1 cellular context compared by ENCODE assay signal in genomic region chr12:120445911-120446909, GRCh38.
TF ChIP-seq lines count a peak whose summit lies in the region.

A gene with protein sequence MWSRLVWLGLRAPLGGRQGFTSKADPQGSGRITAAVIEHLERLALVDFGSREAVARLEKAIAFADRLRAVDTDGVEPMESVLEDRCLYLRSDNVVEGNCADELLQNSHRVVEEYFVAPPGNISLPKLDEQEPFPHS (plus strand): TSS chr12:120446444. CDS start chr12:120446481, 37 bp downstream.
Gene TRIAP1, minus strand, starts transcription at chr12:120446384. Its CDS starts 12 bp downstream, at chr12:120446372.

TF ChIP-seq in K562, 482 proteins besides CTCF, POLR2A, EP300 and RAD21 (continued from another document and continues in another):
- TF ChIP-seq ZBTB33 (CRISPR knock-in tag; IDR thresholded peaks at IDR 0.05) (peak; percentile 62), FOXM1 (IDR thresholded peaks at IDR 0.05; ENCODE audit: low read depth) (no peak), FOXM1 (CRISPR knock-in tag; IDR thresholded peaks at IDR 0.05; ENCODE audit: low read depth) (peak; percentile 85; the same call in 1 of the 2 replicates), FOXA3 (CRISPR knock-in tag; conservative IDR thresholded peaks at IDR 0.05 in 1 of 2, IDR thresholded peaks at IDR 0.05 in 1 of 2) (peak in 1 of 2 experiments; percentile 71; a peak in 2 of 4 replicates), NRF1 (conservative IDR thresholded peaks at IDR 0.05 in 1 of 2, IDR thresholded peaks at IDR 0.05 in 1 of 2) (peak; percentile 69 to 75), KAT8 (IDR thresholded peaks at IDR 0.05; ENCODE audit: low read depth) (0 out of 2 replicates have a peak, but pooled peaks have one; percentile 21), MYC (IDR thresholded peaks at IDR 0.05; ENCODE audit: low read depth, low read length) (peak; percentile 97), MYC (CRISPR knock-in tag; IDR thresholded peaks at IDR 0.05; ENCODE audit: borderline replicate concordance, low read depth) (peak; percentile 93), NFIC (IDR thresholded peaks at IDR 0.05) (peak; percentile 72), ZNF3 (CRISPR knock-in tag; IDR thresholded peaks at IDR 0.05) (no peak), TGIF2 (CRISPR knock-in tag; IDR thresholded peaks at IDR 0.05) (no peak; the same call in 1 of the 2 replicates), NKRF (IDR thresholded peaks at IDR 0.05; ENCODE audit: borderline replicate concordance) (peak; percentile 96), ZNF41 (CRISPR knock-in tag; conservative IDR thresholded peaks at IDR 0.05) (no peak), JUNB (CRISPR knock-in tag; conservative IDR thresholded peaks at IDR 0.05) (no peak), PHF20 (IDR thresholded peaks at IDR 0.05; ENCODE audit: partially characterized antibody) (peak; percentile 100), TEAD1 (CRISPR knock-in tag; IDR thresholded peaks at IDR 0.05) (peak in 1 of 2 experiments; percentile 95; a peak in 2 of 4 replicates), MTA3 (IDR thresholded peaks at IDR 0.05; ENCODE audit: borderline replicate concordance) (peak; percentile 76; the same call in 1 of the 2 replicates), ETS1 (conservative IDR thresholded peaks at IDR 0.05; ENCODE audit: control insufficient read depth, low read depth, low read length) (peak; percentile 86), ZNF12 (CRISPR knock-in tag; IDR thresholded peaks at IDR 0.05) (peak; percentile 81; the same call in 1 of the 2 replicates), CSDE1 (IDR thresholded peaks at IDR 0.05) (peak in 1 of 2 experiments; percentile 95; a peak in 2 of 4 replicates), ZFP30 (CRISPR knock-in tag; IDR thresholded peaks at IDR 0.05; ENCODE audit: borderline replicate concordance) (no peak), FOXK1 (CRISPR knock-in tag; IDR thresholded peaks at IDR 0.05; ENCODE audit: borderline replicate concordance) (peak; percentile 94; the same call in 1 of the 2 replicates), HNRNPLL (IDR thresholded peaks at IDR 0.05; ENCODE audit: low read depth, low read length, poor library complexity, severe bottlenecking) (peak; percentile 58), FOSL1 (tag; conservative IDR thresholded peaks at IDR 0.05) (peak; percentile 35; the same call in 1 of the 2 replicates), NCOA2 (IDR thresholded peaks at IDR 0.05; ENCODE audit: partially characterized antibody in 2 of 2) (peak in 1 of 2 experiments; percentile 95), EZH2 (IDR thresholded peaks at IDR 0.05; ENCODE audit: borderline replicate concordance, low read depth, low read length) (no peak), ZBTB8A (IDR thresholded peaks at IDR 0.05; ENCODE audit: partially characterized antibody) (no peak), TRIM24 (IDR thresholded peaks at IDR 0.05) (peak in 1 of 2 experiments; percentile 42; a peak in 2 of 4 replicates), ESRRA (IDR thresholded peaks at IDR 0.05; ENCODE audit: borderline replicate concordance, low read depth) (peak; percentile 81), POLR2B (IDR thresholded peaks at IDR 0.05; ENCODE audit: low read depth, partially characterized antibody) (peak; percentile 83), MAZ (CRISPR knock-in tag; conservative IDR thresholded peaks at IDR 0.05 in 1 of 2, IDR thresholded peaks at IDR 0.05 in 1 of 2) (peak; percentile 97)
- TF ChIP-seq, protein P1, sequence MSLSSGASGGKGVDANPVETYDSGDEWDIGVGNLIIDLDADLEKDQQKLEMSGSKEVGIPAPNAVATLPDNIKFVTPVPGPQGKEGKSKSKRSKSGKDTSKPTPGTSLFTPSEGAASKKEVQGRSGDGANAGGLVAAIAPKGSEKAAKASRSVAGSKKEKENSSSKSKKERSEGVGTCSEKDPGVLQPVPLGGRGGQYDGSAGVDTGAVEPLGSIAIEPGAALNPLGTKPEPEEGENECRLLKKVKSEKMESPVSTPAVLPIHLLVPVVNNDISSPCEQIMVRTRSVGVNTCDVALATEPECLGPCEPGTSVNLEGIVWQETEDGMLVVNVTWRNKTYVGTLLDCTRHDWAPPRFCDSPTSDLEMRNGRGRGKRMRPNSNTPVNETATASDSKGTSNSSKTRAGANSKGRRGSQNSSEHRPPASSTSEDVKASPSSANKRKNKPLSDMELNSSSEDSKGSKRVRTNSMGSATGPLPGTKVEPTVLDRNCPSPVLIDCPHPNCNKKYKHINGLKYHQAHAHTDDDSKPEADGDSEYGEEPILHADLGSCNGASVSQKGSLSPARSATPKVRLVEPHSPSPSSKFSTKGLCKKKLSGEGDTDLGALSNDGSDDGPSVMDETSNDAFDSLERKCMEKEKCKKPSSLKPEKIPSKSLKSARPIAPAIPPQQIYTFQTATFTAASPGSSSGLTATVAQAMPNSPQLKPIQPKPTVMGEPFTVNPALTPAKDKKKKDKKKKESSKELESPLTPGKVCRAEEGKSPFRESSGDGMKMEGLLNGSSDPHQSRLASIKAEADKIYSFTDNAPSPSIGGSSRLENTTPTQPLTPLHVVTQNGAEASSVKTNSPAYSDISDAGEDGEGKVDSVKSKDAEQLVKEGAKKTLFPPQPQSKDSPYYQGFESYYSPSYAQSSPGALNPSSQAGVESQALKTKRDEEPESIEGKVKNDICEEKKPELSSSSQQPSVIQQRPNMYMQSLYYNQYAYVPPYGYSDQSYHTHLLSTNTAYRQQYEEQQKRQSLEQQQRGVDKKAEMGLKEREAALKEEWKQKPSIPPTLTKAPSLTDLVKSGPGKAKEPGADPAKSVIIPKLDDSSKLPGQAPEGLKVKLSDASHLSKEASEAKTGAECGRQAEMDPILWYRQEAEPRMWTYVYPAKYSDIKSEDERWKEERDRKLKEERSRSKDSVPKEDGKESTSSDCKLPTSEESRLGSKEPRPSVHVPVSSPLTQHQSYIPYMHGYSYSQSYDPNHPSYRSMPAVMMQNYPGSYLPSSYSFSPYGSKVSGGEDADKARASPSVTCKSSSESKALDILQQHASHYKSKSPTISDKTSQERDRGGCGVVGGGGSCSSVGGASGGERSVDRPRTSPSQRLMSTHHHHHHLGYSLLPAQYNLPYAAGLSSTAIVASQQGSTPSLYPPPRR (CRISPR knock-in tag; IDR thresholded peaks at IDR 0.05; ENCODE audit: borderline replicate concordance) = peak; percentile 84; the same call in 1 of the 2 replicates
- TF ChIP-seq, protein P2, sequence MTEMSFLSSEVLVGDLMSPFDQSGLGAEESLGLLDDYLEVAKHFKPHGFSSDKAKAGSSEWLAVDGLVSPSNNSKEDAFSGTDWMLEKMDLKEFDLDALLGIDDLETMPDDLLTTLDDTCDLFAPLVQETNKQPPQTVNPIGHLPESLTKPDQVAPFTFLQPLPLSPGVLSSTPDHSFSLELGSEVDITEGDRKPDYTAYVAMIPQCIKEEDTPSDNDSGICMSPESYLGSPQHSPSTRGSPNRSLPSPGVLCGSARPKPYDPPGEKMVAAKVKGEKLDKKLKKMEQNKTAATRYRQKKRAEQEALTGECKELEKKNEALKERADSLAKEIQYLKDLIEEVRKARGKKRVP (CRISPR knock-in tag; IDR thresholded peaks at IDR 0.05) = no peak
- TF ChIP-seq, protein P3, sequence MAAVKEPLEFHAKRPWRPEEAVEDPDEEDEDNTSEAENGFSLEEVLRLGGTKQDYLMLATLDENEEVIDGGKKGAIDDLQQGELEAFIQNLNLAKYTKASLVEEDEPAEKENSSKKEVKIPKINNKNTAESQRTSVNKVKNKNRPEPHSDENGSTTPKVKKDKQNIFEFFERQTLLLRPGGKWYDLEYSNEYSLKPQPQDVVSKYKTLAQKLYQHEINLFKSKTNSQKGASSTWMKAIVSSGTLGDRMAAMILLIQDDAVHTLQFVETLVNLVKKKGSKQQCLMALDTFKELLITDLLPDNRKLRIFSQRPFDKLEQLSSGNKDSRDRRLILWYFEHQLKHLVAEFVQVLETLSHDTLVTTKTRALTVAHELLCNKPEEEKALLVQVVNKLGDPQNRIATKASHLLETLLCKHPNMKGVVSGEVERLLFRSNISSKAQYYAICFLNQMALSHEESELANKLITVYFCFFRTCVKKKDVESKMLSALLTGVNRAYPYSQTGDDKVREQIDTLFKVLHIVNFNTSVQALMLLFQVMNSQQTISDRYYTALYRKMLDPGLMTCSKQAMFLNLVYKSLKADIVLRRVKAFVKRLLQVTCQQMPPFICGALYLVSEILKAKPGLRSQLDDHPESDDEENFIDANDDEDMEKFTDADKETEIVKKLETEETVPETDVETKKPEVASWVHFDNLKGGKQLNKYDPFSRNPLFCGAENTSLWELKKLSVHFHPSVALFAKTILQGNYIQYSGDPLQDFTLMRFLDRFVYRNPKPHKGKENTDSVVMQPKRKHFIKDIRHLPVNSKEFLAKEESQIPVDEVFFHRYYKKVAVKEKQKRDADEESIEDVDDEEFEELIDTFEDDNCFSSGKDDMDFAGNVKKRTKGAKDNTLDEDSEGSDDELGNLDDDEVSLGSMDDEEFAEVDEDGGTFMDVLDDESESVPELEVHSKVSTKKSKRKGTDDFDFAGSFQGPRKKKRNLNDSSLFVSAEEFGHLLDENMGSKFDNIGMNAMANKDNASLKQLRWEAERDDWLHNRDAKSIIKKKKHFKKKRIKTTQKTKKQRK (IDR thresholded peaks at IDR 0.05; ENCODE audit: borderline replicate concordance, low read depth, low read length) = peak; percentile 34; the same call in 1 of the 2 replicates
- TF ChIP-seq, protein P4, sequence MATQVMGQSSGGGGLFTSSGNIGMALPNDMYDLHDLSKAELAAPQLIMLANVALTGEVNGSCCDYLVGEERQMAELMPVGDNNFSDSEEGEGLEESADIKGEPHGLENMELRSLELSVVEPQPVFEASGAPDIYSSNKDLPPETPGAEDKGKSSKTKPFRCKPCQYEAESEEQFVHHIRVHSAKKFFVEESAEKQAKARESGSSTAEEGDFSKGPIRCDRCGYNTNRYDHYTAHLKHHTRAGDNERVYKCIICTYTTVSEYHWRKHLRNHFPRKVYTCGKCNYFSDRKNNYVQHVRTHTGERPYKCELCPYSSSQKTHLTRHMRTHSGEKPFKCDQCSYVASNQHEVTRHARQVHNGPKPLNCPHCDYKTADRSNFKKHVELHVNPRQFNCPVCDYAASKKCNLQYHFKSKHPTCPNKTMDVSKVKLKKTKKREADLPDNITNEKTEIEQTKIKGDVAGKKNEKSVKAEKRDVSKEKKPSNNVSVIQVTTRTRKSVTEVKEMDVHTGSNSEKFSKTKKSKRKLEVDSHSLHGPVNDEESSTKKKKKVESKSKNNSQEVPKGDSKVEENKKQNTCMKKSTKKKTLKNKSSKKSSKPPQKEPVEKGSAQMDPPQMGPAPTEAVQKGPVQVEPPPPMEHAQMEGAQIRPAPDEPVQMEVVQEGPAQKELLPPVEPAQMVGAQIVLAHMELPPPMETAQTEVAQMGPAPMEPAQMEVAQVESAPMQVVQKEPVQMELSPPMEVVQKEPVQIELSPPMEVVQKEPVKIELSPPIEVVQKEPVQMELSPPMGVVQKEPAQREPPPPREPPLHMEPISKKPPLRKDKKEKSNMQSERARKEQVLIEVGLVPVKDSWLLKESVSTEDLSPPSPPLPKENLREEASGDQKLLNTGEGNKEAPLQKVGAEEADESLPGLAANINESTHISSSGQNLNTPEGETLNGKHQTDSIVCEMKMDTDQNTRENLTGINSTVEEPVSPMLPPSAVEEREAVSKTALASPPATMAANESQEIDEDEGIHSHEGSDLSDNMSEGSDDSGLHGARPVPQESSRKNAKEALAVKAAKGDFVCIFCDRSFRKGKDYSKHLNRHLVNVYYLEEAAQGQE (CRISPR knock-in tag; IDR thresholded peaks at IDR 0.05; ENCODE audit: low read depth) = peak; percentile 59; the same call in 1 of the 2 replicates
- TF ChIP-seq, protein P5, sequence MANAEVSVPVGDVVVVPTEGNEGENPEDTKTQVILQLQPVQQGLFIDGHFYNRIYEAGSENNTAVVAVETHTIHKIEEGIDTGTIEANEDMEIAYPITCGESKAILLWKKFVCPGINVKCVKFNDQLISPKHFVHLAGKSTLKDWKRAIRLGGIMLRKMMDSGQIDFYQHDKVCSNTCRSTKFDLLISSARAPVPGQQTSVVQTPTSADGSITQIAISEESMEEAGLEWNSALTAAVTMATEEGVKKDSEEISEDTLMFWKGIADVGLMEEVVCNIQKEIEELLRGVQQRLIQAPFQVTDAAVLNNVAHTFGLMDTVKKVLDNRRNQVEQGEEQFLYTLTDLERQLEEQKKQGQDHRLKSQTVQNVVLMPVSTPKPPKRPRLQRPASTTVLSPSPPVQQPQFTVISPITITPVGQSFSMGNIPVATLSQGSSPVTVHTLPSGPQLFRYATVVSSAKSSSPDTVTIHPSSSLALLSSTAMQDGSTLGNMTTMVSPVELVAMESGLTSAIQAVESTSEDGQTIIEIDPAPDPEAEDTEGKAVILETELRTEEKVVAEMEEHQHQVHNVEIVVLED (CRISPR knock-in tag; IDR thresholded peaks at IDR 0.05) = peak; percentile 85
